1 cellular context compared by ENCODE assay signal in the genomic region with DNA sequence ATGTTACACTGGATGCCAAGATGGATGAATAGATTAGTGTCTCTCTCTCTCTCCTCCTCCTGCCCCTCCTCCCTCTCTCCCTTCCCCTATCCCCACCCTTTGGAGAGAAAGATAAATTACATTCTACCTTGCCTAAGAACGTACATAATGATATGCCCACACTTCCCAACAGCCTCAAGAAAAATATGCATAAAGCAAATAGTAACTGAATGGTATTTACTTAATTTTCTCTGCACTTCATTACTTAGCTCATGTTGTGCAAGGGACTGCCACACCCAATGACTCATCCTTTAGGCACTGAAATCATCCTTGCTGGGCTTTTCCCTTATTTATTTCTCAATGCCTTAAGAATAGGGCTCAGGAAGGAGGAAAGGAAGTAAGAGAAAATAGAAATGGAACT.
TF ChIP-seq lines count a peak whose summit lies in the region.

No MANE protein-coding gene starts in this region.

TF ChIP-seq in HCT116, 20 proteins besides CTCF, POLR2A, EP300 and RAD21 (continued from another document):
- TF ChIP-seq, protein P1, sequence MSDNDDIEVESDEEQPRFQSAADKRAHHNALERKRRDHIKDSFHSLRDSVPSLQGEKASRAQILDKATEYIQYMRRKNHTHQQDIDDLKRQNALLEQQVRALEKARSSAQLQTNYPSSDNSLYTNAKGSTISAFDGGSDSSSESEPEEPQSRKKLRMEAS (IDR thresholded peaks at IDR 0.05), result peak; percentile 39; the same call in 1 of the 2 replicates
